In the genomic region with DNA sequence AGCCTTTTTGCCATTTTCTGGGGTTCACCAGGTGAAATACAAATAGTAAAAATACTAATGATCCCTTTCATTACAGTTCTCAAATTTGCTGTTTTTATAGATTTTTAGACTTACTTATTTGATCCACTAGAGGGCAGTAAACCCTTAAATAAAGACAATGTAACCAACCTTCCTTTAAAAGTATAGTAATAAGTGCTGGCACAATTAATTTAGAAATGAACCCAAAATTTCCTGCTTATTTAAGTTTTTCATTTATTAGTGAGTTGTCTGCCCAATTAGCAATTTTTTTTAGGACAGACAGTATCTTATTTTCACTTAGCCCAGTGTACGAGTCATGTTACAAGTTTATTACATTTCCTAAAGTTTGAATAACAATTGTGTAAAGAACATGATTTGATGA, we compare ENCODE assay signal across 8 cellular contexts. TPM values are rescaled to one million over a fixed set of nuclear protein-coding genes. Genes with fewer than 3 reads are reported as not detected.
A peak's percentile ranks its signal among the peaks of the same experiment; 100 is the strongest.
DNase-seq lines count a peak whose midpoint lies in the region; ATAC-seq and TF ChIP-seq lines count a peak whose summit lies in the region.

No MANE protein-coding gene starts in this region.

- H3K27ac Mint-ChIP-seq in WTC11, result no peak overlapping the region

- H3K9me3 Mint-ChIP-seq in WTC11, result peaks cover 3% of the 10 kb centered on the region

- no peaks in the 10 kb centered on the region; the same call in 1 of the 2 replicates for H3K27me3 Mint-ChIP-seq in WTC11 (ENCODE audit: low read depth)

- ATAC-seq in WTC11, result no peak
- ATAC-seq in GM19467 (IDR thresholded peaks at IDR 0.05; ENCODE audit: unreplicated experiment), result no peak
- ATAC-seq in GM21825 (IDR thresholded peaks at IDR 0.05; ENCODE audit: unreplicated experiment), result no peak
- ATAC-seq in GM21723 (IDR thresholded peaks at IDR 0.05; ENCODE audit: unreplicated experiment), result no peak

- H3K36me3 Mint-ChIP-seq in WTC11, result peaks cover 8% of the 10 kb centered on the region

- CTCF ChIA-PET in WTC11 (lab: Charles Lee), result no interaction called here

- no peak overlapping the region for H3K4me3 Mint-ChIP-seq in WTC11

- TF ChIP-seq CTCF in WTC11 (IDR thresholded peaks at IDR 0.05), result peak; percentile 32; the same call in 1 of the 2 replicates

- DNase-seq in ELR (ENCODE audit: low read depth), result peak; percentile 75
- peak; percentile 44 for DNase-seq in NCI-H1105 (lab: John Stamatoyannopoulos, UW)
- no peak for DNase-seq in WTC11 (ENCODE audit: low spot score)
- peak; percentile 33 for DNase-seq in left kidney (ENCODE audit: low read depth, low spot score)
- DNase-seq in activated CD8-positive, alpha-beta memory T cell treated with anti-CD3 and anti-CD28 coated beads for 24 hours, result no peak

- H3K4me1 Mint-ChIP-seq in WTC11, result peaks cover 47% of the 10 kb centered on the region

- POLR2A ChIA-PET in WTC11 (lab: Charles Lee), result no interaction called here

TF ChIP-seq in WTC11, 78 proteins besides CTCF, POLR2A, EP300 and RAD21:
- TF ChIP-seq ZNF396 (CRISPR knock-in tag; IDR thresholded peaks at IDR 0.05; ENCODE audit: borderline replicate concordance) (no peak), GTF2I (CRISPR knock-in tag; conservative IDR thresholded peaks at IDR 0.05) (no peak)

RNA-seq across cellular contexts. Expression of a gene that starts 4.7 kb away (rescaled TPM):
- total RNA-seq in WTC11 (2021), result 21.7 to 28.7 TPM (median 22.0 TPM) in 3 replicates

RNA-seq across cellular contexts. Expression of a gene that starts 6.0 kb away (rescaled TPM):
- 53.9 to 65.1 TPM (median 63.4 TPM) in 3 replicates for total RNA-seq in WTC11 (2021)

Comparison
In these comparisons a context has a peak if more than half of its experiments do, and no peak if none do; other contexts are left out.
1. DNase-seq: peak in ELR (single experiment), NCI-H1105 (single experiment) and left kidney (single experiment); none in WTC11 (single experiment) and activated CD8-positive, alpha-beta memory T cell treated with anti-CD3 and anti-CD28 coated beads for 24 hours (single experiment).